ENCODE assay signal across 8 cellular contexts in the genomic region with DNA sequence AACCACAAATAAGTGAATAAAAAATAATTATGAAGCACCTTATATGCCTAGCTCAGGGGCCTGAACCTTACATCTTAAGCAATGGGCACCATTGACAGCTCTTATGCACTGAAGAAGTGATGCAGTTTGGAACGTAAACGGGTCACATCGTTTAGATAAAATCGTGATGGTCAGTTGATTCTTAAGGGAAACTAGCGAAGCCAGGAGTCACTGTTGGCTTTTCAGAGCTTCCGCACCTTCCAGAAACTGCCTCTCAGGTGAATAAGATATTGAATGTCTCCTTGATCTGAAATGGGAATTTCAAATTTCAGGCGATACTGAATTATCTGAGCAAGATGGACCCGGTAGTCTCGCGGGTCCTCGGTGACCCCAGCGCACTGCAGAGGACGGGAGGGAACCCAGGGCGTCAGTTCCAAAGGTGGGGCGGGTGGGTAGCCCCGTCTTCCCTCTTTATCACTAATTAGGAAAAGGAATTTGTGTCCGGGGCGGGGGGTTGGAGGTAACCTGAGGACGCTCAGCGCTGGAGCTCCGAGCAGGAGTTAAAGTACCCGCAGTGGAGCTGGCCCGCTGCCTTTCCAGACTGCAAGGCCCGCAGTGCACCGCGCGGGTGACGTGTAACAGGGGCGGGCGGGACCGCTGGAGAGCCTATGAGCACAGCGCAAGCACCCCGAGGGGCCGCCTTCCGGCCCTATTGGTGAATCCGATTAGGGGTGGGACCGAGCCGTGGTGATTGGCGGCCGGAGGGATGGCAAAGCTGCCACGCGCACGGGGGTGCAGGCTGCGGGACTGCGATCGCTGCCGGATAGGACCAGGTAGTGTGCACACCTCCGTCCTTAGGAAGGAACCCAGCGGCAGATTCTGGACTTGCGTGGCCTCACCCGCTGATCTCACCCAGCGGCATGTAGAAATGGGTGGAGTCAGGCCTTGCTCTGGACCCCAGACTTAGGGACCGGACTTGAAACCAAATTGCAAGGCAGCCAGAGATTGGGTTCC. TPM values are rescaled to one million over a fixed set of nuclear protein-coding genes. Genes with fewer than 3 reads are reported as not detected.
DNase-seq lines count a peak whose midpoint lies in the region; ATAC-seq and TF ChIP-seq lines count a peak whose summit lies in the region.

No MANE protein-coding gene starts in this region.

- H3K27ac Mint-ChIP-seq in activated CD4-positive, alpha-beta T cell treated with anti-CD3 and anti-CD28 coated beads, Interleukin-2, amount 10 ng/mL, durations not matched to agents 24 days and 14 days = peak overlapping the region; percentile 58

- H3K9me3 Mint-ChIP-seq in activated CD4-positive, alpha-beta T cell treated with anti-CD3 and anti-CD28 coated beads, Interleukin-2, amount 10 ng/mL, durations not matched to agents 24 days and 14 days = no peaks in the 10 kb centered on the region

- peaks cover 21% of the 10 kb centered on the region for H3K27me3 Mint-ChIP-seq in activated CD4-positive, alpha-beta T cell treated with anti-CD3 and anti-CD28 coated beads, Interleukin-2, amount 10 ng/mL, durations not matched to agents 24 days and 14 days

- H3K4me3 Mint-ChIP-seq in activated CD4-positive, alpha-beta T cell treated with anti-CD3 and anti-CD28 coated beads, Interleukin-2, amount 10 ng/mL, durations not matched to agents 24 days and 14 days = peak overlapping the region; percentile 87

- H3K27ac ChIP-seq in coronary artery = peak overlapping the region; percentile 72 to 80

- no peak for TF ChIP-seq CTCF in BJ (IDR thresholded peaks at IDR 0.05; ENCODE audit: insufficient read depth, low read depth, low read length)
- TF ChIP-seq CTCF in coronary artery (IDR thresholded peaks at IDR 0.05) = no peak

- CTCF ChIA-PET in BJ (lab: Yijun Ruan, JAX) = interaction anchor here (1.0 to 1.5 kb wide), 2 partner anchors 13 to 29 kb away, joined by 3 read pairs; no protein-coding TSS in a partner anchor

- peaks cover 8% of the 10 kb centered on the region for H3K4me1 Mint-ChIP-seq in activated CD4-positive, alpha-beta T cell treated with anti-CD3 and anti-CD28 coated beads, Interleukin-2, amount 10 ng/mL, durations not matched to agents 24 days and 14 days

- peak overlapping the region; percentile 75 for H3K4me3 ChIP-seq in BJ (ENCODE audit: low read depth, low read length)
- peak overlapping the region; percentile 74 for H3K4me3 ChIP-seq in coronary artery

- intact Hi-C loops in activated CD4-positive, alpha-beta T cell treated with anti-CD3 and anti-CD28 coated beads, Interleukin-2, amount 10 ng/mL, durations not matched to agents 24 days and 14 days (cut with micrococcal nuclease) = loop anchor here (1.0 kb wide), 1 partner anchor 21 kb away; no protein-coding TSS in a partner anchor

- peak; percentile 99 for ATAC-seq in GM19324 (IDR thresholded peaks at IDR 0.05; ENCODE audit: low FRiP score, unreplicated experiment)
- peak; percentile 100 for ATAC-seq in HG03460 (IDR thresholded peaks at IDR 0.05; ENCODE audit: unreplicated experiment)

- POLR2A ChIA-PET in BJ (lab: Charles Lee) = no interaction called here

- H3K36me3 ChIP-seq in BJ (ENCODE audit: control insufficient read depth, insufficient read depth, low read length) = no peaks in the 10 kb centered on the region

- no peaks in the 10 kb centered on the region for H3K36me3 Mint-ChIP-seq in activated CD4-positive, alpha-beta T cell treated with anti-CD3 and anti-CD28 coated beads, Interleukin-2, amount 10 ng/mL, durations not matched to agents 24 days and 14 days (ENCODE audit: low read depth)

- no peaks in the 10 kb centered on the region for H3K27me3 ChIP-seq in BJ (ENCODE audit: control insufficient read depth, insufficient read depth, low read length)

- DNase-seq in BJ (ENCODE audit: low read depth) = peak; percentile 62
- peak; percentile 85 for DNase-seq in NCI-H526 treated with DMSO at 0.1 percent for 48 hours (lab: John Stamatoyannopoulos, UW)
- DNase-seq in activated CD4-positive, alpha-beta T cell treated with anti-CD3 and anti-CD28 coated beads, Interleukin-2, amount 10 ng/mL, durations not matched to agents 24 days and 14 days = peak; percentile 99
- DNase-seq in coronary artery (ENCODE audit: low spot score) = peak; percentile 98
- peak; percentile 99 for DNase-seq in left kidney (ENCODE audit: low read depth, low spot score)
- DNase-seq in stimulated activated CD4-positive, alpha-beta T cell treated with anti-CD3 and anti-CD28 coated beads, Interleukin-1b, Interleukin-23, amount 100 ng/mL, for 4 hours (ENCODE audit: low read depth in 2 of 2) = peak; percentile 88 to 93

RNA-seq across cellular contexts. Expression of gene GARNL3, which starts 19.7 kb away (rescaled TPM):
- 2.1 and 2.2 TPM in 2 replicates for polyA plus RNA-seq in BJ (2011; rRNA removed)
- polyA minus RNA-seq in BJ (2011; rRNA and poly(A)+ RNA removed) = 1.5 and 1.7 TPM in 2 replicates
- 3.1 and 3.3 TPM in 2 replicates for total RNA-seq in activated CD4-positive, alpha-beta T cell treated with anti-CD3 and anti-CD28 coated beads, Interleukin-2, amount 10 ng/mL, durations not matched to agents 24 days and 14 days

Comparison
In these comparisons a context has a peak if more than half of its experiments do, and no peak if none do; other contexts are left out.
1. Peak in every context shown above with its lines: DNase-seq, ATAC-seq, H3K4me3 ChIP-seq and H3K27ac ChIP-seq.